ENCODE assay signal across 1 cellular context in the genomic region with DNA sequence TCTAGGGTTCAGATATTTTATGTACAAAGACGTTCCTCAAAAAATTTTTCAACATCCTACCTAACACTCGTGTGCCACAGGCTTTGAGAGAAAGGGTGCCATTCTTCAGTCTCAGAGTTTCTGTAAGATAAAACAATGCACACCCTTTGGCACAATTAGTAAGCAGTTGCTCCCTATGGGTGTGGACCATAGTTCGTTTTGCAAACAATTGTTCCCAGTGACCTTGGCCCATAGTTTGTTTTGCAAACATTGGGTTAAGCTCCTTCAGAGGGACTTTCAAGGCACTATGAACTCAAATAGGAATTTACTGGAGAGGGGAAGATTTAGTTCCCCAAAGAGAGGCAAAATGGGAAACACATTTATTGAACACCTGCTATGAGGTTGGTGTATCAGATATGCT.
TF ChIP-seq lines count a peak whose summit lies in the region.

No MANE protein-coding gene starts in this region.

TF ChIP-seq in HepG2, 621 proteins besides CTCF, POLR2A, EP300 and RAD21:
- TF ChIP-seq, protein P1, sequence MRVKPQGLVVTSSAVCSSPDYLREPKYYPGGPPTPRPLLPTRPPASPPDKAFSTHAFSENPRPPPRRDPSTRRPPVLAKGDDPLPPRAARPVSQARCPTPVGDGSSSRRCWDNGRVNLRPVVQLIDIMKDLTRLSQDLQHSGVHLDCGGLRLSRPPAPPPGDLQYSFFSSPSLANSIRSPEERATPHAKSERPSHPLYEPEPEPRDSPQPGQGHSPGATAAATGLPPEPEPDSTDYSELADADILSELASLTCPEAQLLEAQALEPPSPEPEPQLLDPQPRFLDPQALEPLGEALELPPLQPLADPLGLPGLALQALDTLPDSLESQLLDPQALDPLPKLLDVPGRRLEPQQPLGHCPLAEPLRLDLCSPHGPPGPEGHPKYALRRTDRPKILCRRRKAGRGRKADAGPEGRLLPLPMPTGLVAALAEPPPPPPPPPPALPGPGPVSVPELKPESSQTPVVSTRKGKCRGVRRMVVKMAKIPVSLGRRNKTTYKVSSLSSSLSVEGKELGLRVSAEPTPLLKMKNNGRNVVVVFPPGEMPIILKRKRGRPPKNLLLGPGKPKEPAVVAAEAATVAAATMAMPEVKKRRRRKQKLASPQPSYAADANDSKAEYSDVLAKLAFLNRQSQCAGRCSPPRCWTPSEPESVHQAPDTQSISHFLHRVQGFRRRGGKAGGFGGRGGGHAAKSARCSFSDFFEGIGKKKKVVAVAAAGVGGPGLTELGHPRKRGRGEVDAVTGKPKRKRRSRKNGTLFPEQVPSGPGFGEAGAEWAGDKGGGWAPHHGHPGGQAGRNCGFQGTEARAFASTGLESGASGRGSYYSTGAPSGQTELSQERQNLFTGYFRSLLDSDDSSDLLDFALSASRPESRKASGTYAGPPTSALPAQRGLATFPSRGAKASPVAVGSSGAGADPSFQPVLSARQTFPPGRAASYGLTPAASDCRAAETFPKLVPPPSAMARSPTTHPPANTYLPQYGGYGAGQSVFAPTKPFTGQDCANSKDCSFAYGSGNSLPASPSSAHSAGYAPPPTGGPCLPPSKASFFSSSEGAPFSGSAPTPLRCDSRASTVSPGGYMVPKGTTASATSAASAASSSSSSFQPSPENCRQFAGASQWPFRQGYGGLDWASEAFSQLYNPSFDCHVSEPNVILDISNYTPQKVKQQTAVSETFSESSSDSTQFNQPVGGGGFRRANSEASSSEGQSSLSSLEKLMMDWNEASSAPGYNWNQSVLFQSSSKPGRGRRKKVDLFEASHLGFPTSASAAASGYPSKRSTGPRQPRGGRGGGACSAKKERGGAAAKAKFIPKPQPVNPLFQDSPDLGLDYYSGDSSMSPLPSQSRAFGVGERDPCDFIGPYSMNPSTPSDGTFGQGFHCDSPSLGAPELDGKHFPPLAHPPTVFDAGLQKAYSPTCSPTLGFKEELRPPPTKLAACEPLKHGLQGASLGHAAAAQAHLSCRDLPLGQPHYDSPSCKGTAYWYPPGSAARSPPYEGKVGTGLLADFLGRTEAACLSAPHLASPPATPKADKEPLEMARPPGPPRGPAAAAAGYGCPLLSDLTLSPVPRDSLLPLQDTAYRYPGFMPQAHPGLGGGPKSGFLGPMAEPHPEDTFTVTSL (CRISPR knock-in tag; IDR thresholded peaks at IDR 0.05; ENCODE audit: borderline replicate concordance), result 0 out of 2 replicates have a peak, but pooled peaks have one; percentile 21
- TF ChIP-seq SOX13 (IDR thresholded peaks at IDR 0.05) (0 out of 2 replicates have a peak, but pooled peaks have one; percentile 38), SOX13 (CRISPR knock-in tag; conservative IDR thresholded peaks at IDR 0.05 in 1 of 2, IDR thresholded peaks at IDR 0.05 in 1 of 2) (peak in 1 of 2 experiments; percentile 95; a peak in 2 of 4 replicates), SMAD9 (CRISPR knock-in tag; IDR thresholded peaks at IDR 0.05) (no peak), SOX6 (IDR thresholded peaks at IDR 0.05) (no peak), SOX6 (CRISPR knock-in tag; IDR thresholded peaks at IDR 0.05) (peak; percentile 75), THAP9 (CRISPR knock-in tag; IDR thresholded peaks at IDR 0.05; ENCODE audit: borderline replicate concordance) (no peak), PPARG (CRISPR knock-in tag; conservative IDR thresholded peaks at IDR 0.05) (0 out of 2 replicates have a peak, but pooled peaks have one; percentile 27), HNF4A (CRISPR knock-in tag; IDR thresholded peaks at IDR 0.05) (0 out of 2 replicates have a peak, but pooled peaks have one; percentile 17), BCL6 (CRISPR knock-in tag; IDR thresholded peaks at IDR 0.05) (peak; percentile 43; the same call in 1 of the 2 replicates), SOX5 (CRISPR knock-in tag; IDR thresholded peaks at IDR 0.05; ENCODE audit: borderline replicate concordance) (peak; percentile 78), PTBP1 (IDR thresholded peaks at IDR 0.05; ENCODE audit: low read depth, low read length, poor library complexity, severe bottlenecking) (no peak), KLF15 (CRISPR knock-in tag; IDR thresholded peaks at IDR 0.05; ENCODE audit: borderline replicate concordance) (no peak)
- TF ChIP-seq, protein P2, sequence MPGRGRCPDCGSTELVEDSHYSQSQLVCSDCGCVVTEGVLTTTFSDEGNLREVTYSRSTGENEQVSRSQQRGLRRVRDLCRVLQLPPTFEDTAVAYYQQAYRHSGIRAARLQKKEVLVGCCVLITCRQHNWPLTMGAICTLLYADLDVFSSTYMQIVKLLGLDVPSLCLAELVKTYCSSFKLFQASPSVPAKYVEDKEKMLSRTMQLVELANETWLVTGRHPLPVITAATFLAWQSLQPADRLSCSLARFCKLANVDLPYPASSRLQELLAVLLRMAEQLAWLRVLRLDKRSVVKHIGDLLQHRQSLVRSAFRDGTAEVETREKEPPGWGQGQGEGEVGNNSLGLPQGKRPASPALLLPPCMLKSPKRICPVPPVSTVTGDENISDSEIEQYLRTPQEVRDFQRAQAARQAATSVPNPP (CRISPR knock-in tag; IDR thresholded peaks at IDR 0.05), result no peak
- TF ChIP-seq, protein P3, sequence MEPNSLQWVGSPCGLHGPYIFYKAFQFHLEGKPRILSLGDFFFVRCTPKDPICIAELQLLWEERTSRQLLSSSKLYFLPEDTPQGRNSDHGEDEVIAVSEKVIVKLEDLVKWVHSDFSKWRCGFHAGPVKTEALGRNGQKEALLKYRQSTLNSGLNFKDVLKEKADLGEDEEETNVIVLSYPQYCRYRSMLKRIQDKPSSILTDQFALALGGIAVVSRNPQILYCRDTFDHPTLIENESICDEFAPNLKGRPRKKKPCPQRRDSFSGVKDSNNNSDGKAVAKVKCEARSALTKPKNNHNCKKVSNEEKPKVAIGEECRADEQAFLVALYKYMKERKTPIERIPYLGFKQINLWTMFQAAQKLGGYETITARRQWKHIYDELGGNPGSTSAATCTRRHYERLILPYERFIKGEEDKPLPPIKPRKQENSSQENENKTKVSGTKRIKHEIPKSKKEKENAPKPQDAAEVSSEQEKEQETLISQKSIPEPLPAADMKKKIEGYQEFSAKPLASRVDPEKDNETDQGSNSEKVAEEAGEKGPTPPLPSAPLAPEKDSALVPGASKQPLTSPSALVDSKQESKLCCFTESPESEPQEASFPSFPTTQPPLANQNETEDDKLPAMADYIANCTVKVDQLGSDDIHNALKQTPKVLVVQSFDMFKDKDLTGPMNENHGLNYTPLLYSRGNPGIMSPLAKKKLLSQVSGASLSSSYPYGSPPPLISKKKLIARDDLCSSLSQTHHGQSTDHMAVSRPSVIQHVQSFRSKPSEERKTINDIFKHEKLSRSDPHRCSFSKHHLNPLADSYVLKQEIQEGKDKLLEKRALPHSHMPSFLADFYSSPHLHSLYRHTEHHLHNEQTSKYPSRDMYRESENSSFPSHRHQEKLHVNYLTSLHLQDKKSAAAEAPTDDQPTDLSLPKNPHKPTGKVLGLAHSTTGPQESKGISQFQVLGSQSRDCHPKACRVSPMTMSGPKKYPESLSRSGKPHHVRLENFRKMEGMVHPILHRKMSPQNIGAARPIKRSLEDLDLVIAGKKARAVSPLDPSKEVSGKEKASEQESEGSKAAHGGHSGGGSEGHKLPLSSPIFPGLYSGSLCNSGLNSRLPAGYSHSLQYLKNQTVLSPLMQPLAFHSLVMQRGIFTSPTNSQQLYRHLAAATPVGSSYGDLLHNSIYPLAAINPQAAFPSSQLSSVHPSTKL (CRISPR knock-in tag; IDR thresholded peaks at IDR 0.05), result 0 out of 2 replicates have a peak, but pooled peaks have one; percentile 32
